9 cellular contexts compared by ENCODE assay signal in the genomic region with DNA sequence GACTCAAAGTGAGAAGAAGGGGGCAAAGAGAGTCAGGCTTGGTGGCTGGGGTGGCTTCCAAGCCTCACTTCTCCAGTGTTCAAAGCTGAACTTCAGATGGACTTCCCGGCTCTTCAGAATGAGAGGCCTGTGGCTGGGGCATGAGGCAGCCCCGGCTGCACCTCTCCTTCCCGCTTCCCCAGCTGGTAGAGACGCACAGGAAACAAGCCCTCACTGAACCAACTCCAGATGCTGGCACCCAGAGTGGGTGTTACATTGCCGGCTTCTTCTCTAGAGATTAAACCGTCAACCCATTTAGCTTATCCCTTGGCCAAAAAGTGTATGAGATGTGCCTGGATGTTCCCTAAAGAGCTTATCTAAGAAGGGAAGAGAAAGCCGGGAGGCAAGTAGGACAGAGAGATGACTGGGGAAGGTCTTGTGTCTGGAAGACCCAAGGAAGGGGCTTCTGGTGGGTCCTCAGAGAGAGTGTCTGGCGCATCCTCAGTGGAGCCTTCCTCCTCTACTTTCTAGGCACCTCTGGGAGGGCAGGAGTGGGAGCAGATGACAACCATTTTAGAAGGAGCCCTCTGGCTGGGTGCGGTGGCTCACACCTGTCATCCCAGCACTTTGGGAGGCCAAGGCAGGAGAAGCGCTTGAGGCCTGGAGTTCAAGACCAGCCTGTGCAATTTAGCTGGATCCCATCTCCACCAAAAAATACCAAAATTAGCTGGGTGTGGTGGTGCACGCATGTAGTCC. TPM values are rescaled to one million over a fixed set of nuclear protein-coding genes. Genes with fewer than 3 reads are reported as not detected.
DNase-seq lines count a peak whose midpoint lies in the region; ATAC-seq and TF ChIP-seq lines count a peak whose summit lies in the region.
"Had no signal": no experiment of that assay in that cellular context is flagged by ENCODE, and none has a peak within 500 bp of the region (broad histone marks: within the 10 kb centered on the region; RNA-seq: fewer than 3 reads in every experiment).

No MANE protein-coding gene starts in this region.

- TF ChIP-seq POLR2A in vagina (IDR thresholded peaks at IDR 0.05) = no peak

- no peak overlapping the region for H3K4me2 ChIP-seq in mammary epithelial cell (ENCODE audit: insufficient read depth, low read depth, low read length)

- no peak overlapping the region for H3K9ac ChIP-seq in mammary epithelial cell (ENCODE audit: insufficient read depth, low read length)
- peak overlapping the region; percentile 44 to 72 for H3K9ac ChIP-seq in colonic mucosa (ENCODE audit: low read depth in 2 of 2, low read length in 2 of 2)

- H3K36me3 ChIP-seq in mammary epithelial cell (ENCODE audit: insufficient read depth, low read length) (no peaks in the 10 kb centered on the region), colonic mucosa (no peaks in the 10 kb centered on the region), vagina (peaks cover 0 to 2% of the 10 kb centered on the region in 2 donors), SJCRH30 (no peaks in the 10 kb centered on the region)

- no peak overlapping the region for H3K4me3 Mint-ChIP-seq in MCF 10A (ENCODE audit: unreplicated experiment)
- H3K4me3 Mint-ChIP-seq in naive B cell = peak overlapping the region in 5 of 8 donors; percentile 3 to 76 (median 47)
- H3K4me3 Mint-ChIP-seq: activated B cell treated with CpG ODN at 0.5 μM for 24 hours had no signal

- H3K9me3 Mint-ChIP-seq in MCF 10A (ENCODE audit: unreplicated experiment) (no peaks in the 10 kb centered on the region), naive B cell (no peaks in the 10 kb centered on the region)
- H3K9me3 Mint-ChIP-seq: activated B cell treated with CpG ODN at 0.5 μM for 24 hours had no signal

- 92% methylated on average over 10 of the region's 11 CpGs for WGBS in mammary epithelial cell (ENCODE audit: low coverage, missing lambda C conversion rate)

- peaks cover 13% of the 10 kb centered on the region for H3K4me1 ChIP-seq in mammary epithelial cell (ENCODE audit: insufficient read depth, low read length)
- no peaks in the 10 kb centered on the region for H3K4me1 ChIP-seq in colonic mucosa
- peaks cover 47% of the 10 kb centered on the region for H3K4me1 ChIP-seq in vagina
- H3K4me1 ChIP-seq in SJCRH30 = peaks cover 6% of the 10 kb centered on the region; the same call in 1 of the 2 replicates

- H3K36me3 Mint-ChIP-seq in MCF 10A (ENCODE audit: insufficient read depth, unreplicated experiment) = peaks cover 63% of the 10 kb centered on the region
- no peaks in the 10 kb centered on the region for H3K36me3 Mint-ChIP-seq in naive B cell

- dilution Hi-C loops in mammary epithelial cell (cut with HindIII; ENCODE audit: low sequenced_read_pairs) = no loop called here

- peak; percentile 34 for DNase-seq in MCF 10A (ENCODE audit: unreplicated experiment)
- DNase-seq in mammary epithelial cell = no peak
- DNase-seq in colonic mucosa = no peak
- no peak for DNase-seq in naive B cell
- no peak for DNase-seq in vagina (ENCODE audit: extremely low spot score in 2 of 2)
- no peak for DNase-seq in NCI-H2029 treated with DMSO at 0.1 percent for 48 hours (lab: John Stamatoyannopoulos, UW)
- DNase-seq in SJCRH30 = no peak
- DNase-seq: activated B cell treated with CpG ODN at 0.5 μM for 24 hours had no signal

- H3K79me2 ChIP-seq in mammary epithelial cell (ENCODE audit: insufficient read depth, low read length) = no peaks in the 10 kb centered on the region

- H3K27ac Mint-ChIP-seq in MCF 10A (ENCODE audit: low read depth, unreplicated experiment) (no peak overlapping the region), naive B cell (no peak overlapping the region)
- H3K27ac Mint-ChIP-seq: activated B cell treated with CpG ODN at 0.5 μM for 24 hours had no signal

- intact Hi-C loops in MCF 10A (cut with micrococcal nuclease) (loop anchor here (5.0 kb wide), 1 partner anchor 431 kb away; a partner anchor contains a TSS), mammary epithelial cell (cut with micrococcal nuclease) (no loop called here), colonic mucosa (cut with DNase I) (loop anchor here (10.0 kb wide), 1 partner anchor 264 kb away; no protein-coding TSS in a partner anchor), vagina (cut with DNase I) (loop anchor here (5.0 kb wide), 1 partner anchor 34 kb away; a partner anchor contains a TSS)

- H3K4me3 ChIP-seq in mammary epithelial cell (replicated peaks in 1 of 3; ENCODE audit: insufficient read depth in 1 of 3, low read depth in 2 of 3, low read length in 3 of 3) (no peak overlapping the region), colonic mucosa (no peak overlapping the region), vagina (peak overlapping the region; percentile 61 to 73), SJCRH30 (no peak overlapping the region)

- in situ Hi-C loops in mammary epithelial cell (cut with MboI; ENCODE audit: low sequenced_read_pairs in 2 of 2) = loop anchor here in 1 of 2 donors (10.0 kb wide), 1 partner anchor 264 kb away; no protein-coding TSS in a partner anchor

- ATAC-seq in naive B cell (ENCODE audit: low read depth in 2 of 2) (no peak), HG03565 (IDR thresholded peaks at IDR 0.05; ENCODE audit: unreplicated experiment) (no peak)

- BruUV-seq in MCF 10A (replicated peaks; lab: Mats Ljungman, UMichigan) (no TSS peak), mammary epithelial cell (replicated peaks; lab: Mats Ljungman, UMichigan) (no TSS peak)

- H3K27me3 Mint-ChIP-seq in MCF 10A (ENCODE audit: insufficient read depth, unreplicated experiment) = no peaks in the 10 kb centered on the region
- peaks cover 7 to 26% (median 12%) of the 10 kb centered on the region in 3 donors for H3K27me3 Mint-ChIP-seq in naive B cell

- CTCF ChIA-PET in MCF 10A (lab: Yijun Ruan, JAX) = interaction anchor here (0.6 to 5.9 kb wide), 8 partner anchors 9 to 546 kb away, joined by 3 to 77 read pairs (median 4); no protein-coding TSS in a partner anchor
- CTCF ChIA-PET in mammary epithelial cell (lab: Charles Lee; ENCODE audit: low non-redundant PET) = no interaction called here

- TF ChIP-seq CTCF in MCF 10A (IDR thresholded peaks at IDR 0.05; ENCODE audit: unreplicated experiment) (no peak), mammary epithelial cell (conservative IDR thresholded peaks at IDR 0.05 in 1 of 2, IDR thresholded peaks at IDR 0.05 in 1 of 2; ENCODE audit: extremely low read depth in 1 of 2, insufficient read depth in 1 of 2, low read depth in 1 of 2, low read length in 2 of 2) (no peak), colonic mucosa (IDR thresholded peaks at IDR 0.05) (no peak), vagina (IDR thresholded peaks at IDR 0.05) (no peak)

- H4K20me1 ChIP-seq in mammary epithelial cell (ENCODE audit: insufficient read depth, low read length) = no peaks in the 10 kb centered on the region

- no peak overlapping the region for H3K27ac ChIP-seq in mammary epithelial cell (ENCODE audit: insufficient read depth, low read depth, low read length)
- peak overlapping the region; percentile 73 for H3K27ac ChIP-seq in colonic mucosa
- H3K27ac ChIP-seq in vagina = peak overlapping the region; percentile 94
- no peak overlapping the region for H3K27ac ChIP-seq in SJCRH30

- no peak overlapping the region for H2AFZ ChIP-seq in mammary epithelial cell (ENCODE audit: low read depth, low read length)

- POLR2A ChIA-PET in MCF 10A (lab: Yijun Ruan, JAX) = interaction anchor here (0.6 to 27.7 kb wide), 11 partner anchors 14 to 435 kb away, joined by 3 to 1801 read pairs (median 3); a partner anchor contains a TSS

- H3K9me3 ChIP-seq in mammary epithelial cell (replicated peaks; ENCODE audit: insufficient read depth, low read length) = no peaks in the 10 kb centered on the region
- H3K9me3 ChIP-seq in colonic mucosa = no peaks in the 10 kb centered on the region
- H3K9me3 ChIP-seq in vagina = no peaks in the 10 kb centered on the region
- no peaks in the 10 kb centered on the region for H3K9me3 ChIP-seq in SJCRH30 (replicated peaks)

- H3K4me1 Mint-ChIP-seq in MCF 10A (ENCODE audit: insufficient read depth, unreplicated experiment) (peaks cover 33% of the 10 kb centered on the region), naive B cell (peaks cover 25 to 31% (median 29%) of the 10 kb centered on the region in 3 donors)

- H3K27me3 ChIP-seq in mammary epithelial cell (ENCODE audit: insufficient read depth, low read length) (no peaks in the 10 kb centered on the region), colonic mucosa (no peaks in the 10 kb centered on the region), vagina (no peaks in the 10 kb centered on the region), SJCRH30 (no peaks in the 10 kb centered on the region)

RNA-seq across cellular contexts. Expression of a gene that starts 2.0 kb away (rescaled TPM):
- total RNA-seq in MCF 10A (2022) (9.6 and 13.3 TPM in 2 replicates), mammary epithelial cell (10 to 100 TPM in 1 of 2 donors, 1 to 10 TPM in 1; 2.9 to 98.0 TPM), colonic mucosa (1 to 10 TPM; 4.9 to 6.3 TPM), vagina (64.6 TPM)
- polyA plus RNA-seq in mammary epithelial cell (4.8 TPM), naive B cell (ENCODE audit: low read depth in 6 of 6) (not detected)
- polyA minus RNA-seq in mammary epithelial cell = 5.1 TPM
- total RNA-seq in SJCRH30 (2014; rRNA removed; shearing (Covaris generic)) = not detected in 2 replicates

RNA-seq across cellular contexts. Expression of a gene that starts 28.2 kb away (rescaled TPM):
- 497 and 624 TPM in 2 replicates for total RNA-seq in MCF 10A (2022)
- 100 to 1,000 TPM; 289 to 455 TPM for total RNA-seq in mammary epithelial cell
- polyA plus RNA-seq in mammary epithelial cell = 126 TPM
- 272 TPM for polyA minus RNA-seq in mammary epithelial cell
- 100 to 1,000 TPM; 151 to 285 TPM for total RNA-seq in colonic mucosa
- 100 to 1,000 TPM in 2 of 6 donors, 10 to 100 TPM in 4; 44.8 to 110 (median 95.1) TPM for polyA plus RNA-seq in naive B cell (ENCODE audit: low read depth in 6 of 6)
- total RNA-seq in vagina = 181 TPM
- total RNA-seq in SJCRH30 (2014; rRNA removed; shearing (Covaris generic)) = 99.4 and 104 TPM in 2 replicates

RNA-seq across cellular contexts. Expression of a gene that starts 35.7 kb away (rescaled TPM):
- total RNA-seq in MCF 10A (2022) = not detected in 2 replicates
- total RNA-seq in mammary epithelial cell = not detected
- not detected for polyA plus RNA-seq in mammary epithelial cell
- not detected for polyA minus RNA-seq in mammary epithelial cell
- total RNA-seq in colonic mucosa = not detected
- 1 to 10 TPM in 3 of 6 donors, under 1 TPM in 1, not detected in 2; 0.68 to 2.6 (median 1.3) TPM for polyA plus RNA-seq in naive B cell (ENCODE audit: low read depth in 6 of 6)
- not detected for total RNA-seq in vagina
- 0.28 TPM in 1 of 2 replicates, not detected in the other for total RNA-seq in SJCRH30 (2014; rRNA removed; shearing (Covaris generic))

RNA-seq across cellular contexts. Expression of a gene that starts 43.3 kb away (rescaled TPM):
- total RNA-seq in MCF 10A (2022) = 1.7 and 3.2 TPM in 2 replicates
- total RNA-seq in mammary epithelial cell = 10 to 100 TPM; 12.5 to 16.2 TPM
- polyA plus RNA-seq in mammary epithelial cell = 11.7 TPM
- polyA minus RNA-seq in mammary epithelial cell = 13.3 TPM
- total RNA-seq in colonic mucosa = 10 to 100 TPM in 1 of 2 donors, 1 to 10 TPM in 1; 6.3 to 10.5 TPM
- not detected for polyA plus RNA-seq in naive B cell (ENCODE audit: low read depth in 6 of 6)
- 130 TPM for total RNA-seq in vagina
- 5.0 TPM in 2 replicates for total RNA-seq in SJCRH30 (2014; rRNA removed; shearing (Covaris generic))

Comparison
In these comparisons a context has a peak if more than half of its experiments do, and no peak if none do; other contexts are left out.
1. H3K27ac ChIP-seq: peak in colonic mucosa (single experiment) and vagina (single experiment); none in mammary epithelial cell (single experiment) and SJCRH30 (single experiment).
2. H3K4me3 ChIP-seq: peak in vagina (2 of 2); none in mammary epithelial cell (0 of 3), colonic mucosa (single experiment) and SJCRH30 (single experiment).